8 cellular contexts compared by ENCODE assay signal in genomic region chr1:26744075-26744958, GRCh38. TPM values are rescaled to one million over a fixed set of nuclear protein-coding genes. Genes with fewer than 3 reads are reported as not detected.
DNase-seq lines count a peak whose midpoint lies in the region; ATAC-seq and TF ChIP-seq lines count a peak whose summit lies in the region.

No MANE protein-coding gene starts in this region.

- H3K27me3 ChIP-seq in fibroblast of lung (ENCODE audit: control insufficient read depth, insufficient read depth, low read length) (no peaks in the 10 kb centered on the region), neural progenitor cell (no peaks in the 10 kb centered on the region)

- H3K4me2 ChIP-seq in fibroblast of lung (ENCODE audit: extremely low read depth, insufficient read depth, low read length) (peak overlapping the region; percentile 49), neural progenitor cell (no peak overlapping the region)

- H3K36me3 ChIP-seq in fibroblast of lung (ENCODE audit: control insufficient read depth, insufficient read depth, low read length) (peaks cover 7% of the 10 kb centered on the region), neural progenitor cell (peaks cover 31% of the 10 kb centered on the region)

- DNase-seq in A172 (ENCODE audit: low spot score), result peak; percentile 94
- DNase-seq in OCI-M1 (lab: John Stamatoyannopoulos, UW), result peak; percentile 92
- DNase-seq in activated T-cell treated with anti-CD3 and anti-CD28 coated beads, Interleukin-2, amount 50 U/mL, for 24 hours, result peak; percentile 77
- DNase-seq in fibroblast of lung (ENCODE audit: low read depth in 2 of 2), result peak; percentile 82 to 94
- peak; percentile 25 for DNase-seq in neural progenitor cell (ENCODE audit: low spot score)
- DNase-seq in substantia nigra (lab: John Stamatoyannopoulos, UW), result peak in 43 of 49 donors; percentile 13 to 80 (median 37)

- ATAC-seq in GM18868 (IDR thresholded peaks at IDR 0.05; ENCODE audit: unreplicated experiment) (peak; percentile 96), HG03097 (IDR thresholded peaks at IDR 0.05; ENCODE audit: low FRiP score, unreplicated experiment) (peak; percentile 95)

- H3K9ac ChIP-seq in fibroblast of lung (ENCODE audit: insufficient read depth, low read length) (no peak overlapping the region), neural progenitor cell (no peak overlapping the region)

- peaks cover 15% of the 10 kb centered on the region for H3K4me1 ChIP-seq in fibroblast of lung (ENCODE audit: control insufficient read depth, extremely low read depth, insufficient read depth, low read length)
- H3K4me1 ChIP-seq in neural progenitor cell, result no peaks in the 10 kb centered on the region

- peak overlapping the region; percentile 98 for H3K27ac Mint-ChIP-seq in activated T-cell treated with anti-CD3 and anti-CD28 coated beads, Interleukin-2, amount 50 U/mL, for 24 hours
- H3K27ac Mint-ChIP-seq in neural progenitor cell, result no peak overlapping the region

- no peaks in the 10 kb centered on the region for H3K9me3 Mint-ChIP-seq in activated T-cell treated with anti-CD3 and anti-CD28 coated beads, Interleukin-2, amount 50 U/mL, for 24 hours
- no peaks in the 10 kb centered on the region for H3K9me3 Mint-ChIP-seq in neural progenitor cell

- peaks cover 90% of the 10 kb centered on the region for H3K4me1 Mint-ChIP-seq in activated T-cell treated with anti-CD3 and anti-CD28 coated beads, Interleukin-2, amount 50 U/mL, for 24 hours (ENCODE audit: low read depth)
- peaks cover 11% of the 10 kb centered on the region for H3K4me1 Mint-ChIP-seq in neural progenitor cell

- H3K27ac ChIP-seq in fibroblast of lung (ENCODE audit: insufficient read depth, low read length), result peak overlapping the region; percentile 32
- no peak overlapping the region for H3K27ac ChIP-seq in neural progenitor cell
- H3K27ac ChIP-seq in substantia nigra (ENCODE audit: low read depth, low read length, poor library complexity, severe bottlenecking), result peak overlapping the region; percentile 69

- H3K79me2 ChIP-seq in fibroblast of lung (ENCODE audit: control insufficient read depth, insufficient read depth, low read length) (peaks cover 44% of the 10 kb centered on the region), neural progenitor cell (ENCODE audit: low read depth) (peaks cover 100% of the 10 kb centered on the region)

- H4K20me1 ChIP-seq in fibroblast of lung (ENCODE audit: control insufficient read depth, extremely low read depth, insufficient read depth, low read length) (no peaks in the 10 kb centered on the region), neural progenitor cell (ENCODE audit: low read depth) (peaks cover 99% of the 10 kb centered on the region)

- peak overlapping the region; percentile 56 for H3K4me3 Mint-ChIP-seq in activated T-cell treated with anti-CD3 and anti-CD28 coated beads, Interleukin-2, amount 50 U/mL, for 24 hours
- H3K4me3 Mint-ChIP-seq in neural progenitor cell, result no peak overlapping the region

- H3F3A ChIP-seq in neural progenitor cell (ENCODE audit: low read depth), result peaks cover 28% of the 10 kb centered on the region

- TF ChIP-seq CTCF in fibroblast of lung (conservative IDR thresholded peaks at IDR 0.05 in 1 of 2, IDR thresholded peaks at IDR 0.05 in 1 of 2; ENCODE audit: low read depth in 1 of 2, low read length in 2 of 2) (no peak), neural progenitor cell (IDR thresholded peaks at IDR 0.05) (no peak)

- H3K9me3 ChIP-seq in fibroblast of lung (ENCODE audit: control insufficient read depth, insufficient read depth, low read depth, low read length), result no peaks in the 10 kb centered on the region
- H3K9me3 ChIP-seq in neural progenitor cell (ENCODE audit: low read depth), result no peaks in the 10 kb centered on the region

- H2AFZ ChIP-seq in fibroblast of lung (ENCODE audit: low read length) (no peak overlapping the region), neural progenitor cell (replicated peaks) (no peak overlapping the region)

- H3K4me3 ChIP-seq in fibroblast of lung (replicated peaks in 1 of 4; ENCODE audit: control extremely low read depth in 1 of 4, insufficient read depth in 1 of 4, low read depth in 3 of 4, low read length in 4 of 4) (no peak overlapping the region), neural progenitor cell (no peak overlapping the region)

- H3K27me3 Mint-ChIP-seq in activated T-cell treated with anti-CD3 and anti-CD28 coated beads, Interleukin-2, amount 50 U/mL, for 24 hours, result no peaks in the 10 kb centered on the region
- peaks cover 2% of the 10 kb centered on the region for H3K27me3 Mint-ChIP-seq in neural progenitor cell (ENCODE audit: insufficient read depth, low read depth)

- H3K36me3 Mint-ChIP-seq in activated T-cell treated with anti-CD3 and anti-CD28 coated beads, Interleukin-2, amount 50 U/mL, for 24 hours (ENCODE audit: low read depth), result peaks cover 95% of the 10 kb centered on the region
- H3K36me3 Mint-ChIP-seq in neural progenitor cell, result peaks cover 49% of the 10 kb centered on the region

RNA-seq across cellular contexts. Expression of gene PIGV, which starts 43.4 kb away (rescaled TPM):
- 8.0 and 8.9 TPM in 2 replicates for total RNA-seq in A172 (2014; rRNA removed; shearing (Covaris generic))
- total RNA-seq in fibroblast of lung, result 17.2 and 29.6 TPM in 2 replicates
- 10.4 and 13.3 TPM in 2 replicates for polyA plus RNA-seq in fibroblast of lung
- 7.6 and 8.9 TPM in 2 replicates for polyA plus RNA-seq in fibroblast of lung (2012)
- 16.0 and 24.3 TPM in 2 replicates for polyA minus RNA-seq in fibroblast of lung (ENCODE audit: low replicate concordance)
- total RNA-seq in neural progenitor cell (ENCODE audit: low replicate concordance), result 19.4 and 19.7 TPM in 2 replicates

RNA-seq across cellular contexts. Expression of gene ARID1A, which starts 48.5 kb away (rescaled TPM):
- 8.3 and 9.8 TPM in 2 replicates for total RNA-seq in A172 (2014; rRNA removed; shearing (Covaris generic))
- total RNA-seq in fibroblast of lung (10.3 and 16.0 TPM in 2 replicates), neural progenitor cell (ENCODE audit: low replicate concordance) (43.1 and 70.6 TPM in 2 replicates)
- 12.9 and 18.0 TPM in 2 replicates for polyA plus RNA-seq in fibroblast of lung
- polyA plus RNA-seq in fibroblast of lung (2012), result 24.5 and 29.0 TPM in 2 replicates
- 97.0 and 130 TPM in 2 replicates for polyA minus RNA-seq in fibroblast of lung (ENCODE audit: low replicate concordance)

Comparison
In these comparisons a context has a peak if more than half of its experiments do, and no peak if none do; other contexts are left out.
1. DNase-seq: peak in every context shown above with its lines; median percentile 94 in A172; 92 in OCI-M1; 88 in fibroblast of lung; 77 in activated T-cell treated with anti-CD3 and anti-CD28 coated beads, Interleukin-2, amount 50 U/mL, for 24 hours; 37 in substantia nigra; 25 in neural progenitor cell.